Comparison of ENCODE assay signal across 18 cellular contexts in genomic region chr4:725368-726234, GRCh38. TPM values are rescaled to one million over a fixed set of nuclear protein-coding genes. Genes with fewer than 3 reads are reported as not detected.
DNase-seq lines count a peak whose midpoint lies in the region; ATAC-seq and TF ChIP-seq lines count a peak whose summit lies in the region.
"Had no signal": no experiment of that assay in that cellular context is flagged by ENCODE, and none has a peak within 500 bp of the region (broad histone marks: within the 10 kb centered on the region; RNA-seq: fewer than 3 reads in every experiment).

No MANE protein-coding gene starts in this region.

- H3K27ac ChIP-seq in RWPE1 (peak overlapping the region; percentile 25; the same call in 1 of the 2 replicates), Karpas-422 (ENCODE audit: low read length) (no peak overlapping the region)

- no peak overlapping the region for H3K4me3 ChIP-seq in Karpas-422 (ENCODE audit: low read length)
- H3K4me3 ChIP-seq: uterus had no signal

- no peak overlapping the region for H2AFZ ChIP-seq in Karpas-422 (ENCODE audit: low read length)

- H3K4me2 ChIP-seq in Karpas-422 (ENCODE audit: low read depth, low read length, poor library complexity, severe bottlenecking), result no peak overlapping the region

- H3K27me3 Mint-ChIP-seq in chondrocyte (ENCODE audit: low read depth), result no peaks in the 10 kb centered on the region
- H3K27me3 Mint-ChIP-seq: activated CD4-positive, alpha-beta memory T cell treated with anti-CD3 and anti-CD28 coated beads for 36 hours; IgD-negative memory B cell had no signal

- CTCF ChIA-PET in RWPE1 (lab: Yijun Ruan, JAX), result interaction anchor here (0.6 kb wide), 1 partner anchor 101 kb away, joined by 3 read pairs; no protein-coding TSS in a partner anchor

- peaks cover 38% of the 10 kb centered on the region for H3K4me1 Mint-ChIP-seq in chondrocyte (ENCODE audit: low read depth)
- peaks cover 41% of the 10 kb centered on the region for H3K4me1 Mint-ChIP-seq in stimulated activated effector memory CD8-positive, alpha-beta T cell treated with anti-CD3 and anti-CD28 coated beads, Interleukin-12 subunit alpha, Interleukin-12 subunit beta, amount 100 ng/mL, for 72 hours

- peaks cover 28% of the 10 kb centered on the region for H3K79me2 ChIP-seq in Karpas-422 (ENCODE audit: low read length)

- no peak overlapping the region for H3K27ac Mint-ChIP-seq in chondrocyte (ENCODE audit: unreplicated experiment)
- H3K27ac Mint-ChIP-seq in stimulated activated effector memory CD8-positive, alpha-beta T cell treated with anti-CD3 and anti-CD28 coated beads, Interleukin-12 subunit alpha, Interleukin-12 subunit beta, amount 100 ng/mL, for 72 hours, result peak overlapping the region; percentile 29
- H3K27ac Mint-ChIP-seq: activated CD4-positive, alpha-beta memory T cell treated with anti-CD3 and anti-CD28 coated beads for 36 hours had no signal

- TF ChIP-seq CTCF in RWPE1 (conservative IDR thresholded peaks at IDR 0.05; ENCODE audit: low read depth), result no peak
- no peak for TF ChIP-seq CTCF in chondrocyte (IDR thresholded peaks at IDR 0.05)

- DNase-seq in RWPE1 (ENCODE audit: low spot score) (no peak), chondrocyte (ENCODE audit: low spot score) (peak; percentile 91), myocyte (ENCODE audit: low read depth) (peak; percentile 60), mucosa of gallbladder (ENCODE audit: low spot score) (no peak), Karpas-422 (no peak)
- DNase-seq in stimulated activated effector memory CD8-positive, alpha-beta T cell treated with anti-CD3 and anti-CD28 coated beads, Interleukin-12 subunit alpha, Interleukin-12 subunit beta, amount 100 ng/mL, for 72 hours (ENCODE audit: low spot score in 2 of 2), result no peak
- DNase-seq: activated CD4-positive, alpha-beta memory T cell treated with anti-CD3 and anti-CD28 coated beads for 36 hours; activated naive CD4-positive, alpha-beta T cell; Calu3; EL; HCEC 1CT; natural killer cell; NCI-H1930; NCI-H510A; stimulated activated naive CD4-positive, alpha-beta T cell treated with Interleukin-2 at 50 U/mL for 16 hours; uterus had no signal

- no peaks in the 10 kb centered on the region for H3K27me3 ChIP-seq in Karpas-422 (ENCODE audit: low read length)
- H3K27me3 ChIP-seq: uterus had no signal

- no peaks in the 10 kb centered on the region; the same call in 1 of the 2 replicates for H3K36me3 ChIP-seq in Karpas-422 (ENCODE audit: insufficient read depth, low read length)
- H3K36me3 ChIP-seq: uterus had no signal

- no peak overlapping the region for H3K9ac ChIP-seq in Karpas-422 (ENCODE audit: low read length)

- H3K9me3 Mint-ChIP-seq in chondrocyte (ENCODE audit: low read depth), result no peaks in the 10 kb centered on the region
- H3K9me3 Mint-ChIP-seq in stimulated activated effector memory CD8-positive, alpha-beta T cell treated with anti-CD3 and anti-CD28 coated beads, Interleukin-12 subunit alpha, Interleukin-12 subunit beta, amount 100 ng/mL, for 72 hours, result no peaks in the 10 kb centered on the region
- H3K9me3 Mint-ChIP-seq: activated CD4-positive, alpha-beta memory T cell treated with anti-CD3 and anti-CD28 coated beads for 36 hours; IgD-negative memory B cell; natural killer cell had no signal

- no peaks in the 10 kb centered on the region for H3K4me1 ChIP-seq in Karpas-422 (ENCODE audit: low read length)

- no peak for ATAC-seq in stimulated activated effector memory CD8-positive, alpha-beta T cell treated with anti-CD3 and anti-CD28 coated beads, Interleukin-12 subunit alpha, Interleukin-12 subunit beta, amount 100 ng/mL, for 72 hours
- no peak for ATAC-seq in GM18868 (IDR thresholded peaks at IDR 0.05; ENCODE audit: unreplicated experiment)
- ATAC-seq: natural killer cell had no signal

- POLR2A ChIA-PET in RWPE1 (lab: Yijun Ruan, JAX; ENCODE audit: low non-redundant PET), result no interaction called here

- H3K9me2 ChIP-seq in Karpas-422 (replicated peaks; ENCODE audit: insufficient read depth, low read length), result no peaks in the 10 kb centered on the region

- H3K4me3 Mint-ChIP-seq in chondrocyte (ENCODE audit: unreplicated experiment), result no peak overlapping the region
- no peak overlapping the region for H3K4me3 Mint-ChIP-seq in stimulated activated effector memory CD8-positive, alpha-beta T cell treated with anti-CD3 and anti-CD28 coated beads, Interleukin-12 subunit alpha, Interleukin-12 subunit beta, amount 100 ng/mL, for 72 hours
- H3K4me3 Mint-ChIP-seq: activated CD4-positive, alpha-beta memory T cell treated with anti-CD3 and anti-CD28 coated beads for 36 hours; IgD-negative memory B cell; natural killer cell had no signal

- no peaks in the 10 kb centered on the region for H3K9me3 ChIP-seq in Karpas-422 (ENCODE audit: low read length)
- H3K9me3 ChIP-seq: uterus had no signal

- peaks cover 10% of the 10 kb centered on the region for H3K36me3 Mint-ChIP-seq in chondrocyte (ENCODE audit: low read depth)
- H3K36me3 Mint-ChIP-seq in stimulated activated effector memory CD8-positive, alpha-beta T cell treated with anti-CD3 and anti-CD28 coated beads, Interleukin-12 subunit alpha, Interleukin-12 subunit beta, amount 100 ng/mL, for 72 hours, result peaks cover 17% of the 10 kb centered on the region
- H3K36me3 Mint-ChIP-seq: natural killer cell had no signal

- no peaks in the 10 kb centered on the region for H4K20me1 ChIP-seq in Karpas-422 (ENCODE audit: insufficient read depth, low read depth, low read length)

RNA-seq across cellular contexts. Expression of gene PCGF3, which starts 20.0 kb away (rescaled TPM):
- total RNA-seq in chondrocyte (54.1 to 60.8 TPM (median 55.4 TPM) in 3 replicates), myocyte (79.0 and 93.6 TPM in 2 replicates), mucosa of gallbladder (60.6 TPM)
- 57.5 TPM for polyA plus RNA-seq in myocyte (2012)
- 18.0 and 18.7 TPM in 2 replicates for total RNA-seq in Karpas-422 (2014; rRNA removed; shearing (Covaris generic); ENCODE audit: low replicate concordance)

RNA-seq across cellular contexts. Expression of gene SLC49A3, which starts 36.6 kb away (rescaled TPM):
- total RNA-seq in chondrocyte, result 0.85 to 1.3 TPM (median 0.89 TPM) in 3 replicates
- 0.10 TPM in 1 of 2 replicates, not detected in the other for total RNA-seq in myocyte
- 0.91 TPM for polyA plus RNA-seq in myocyte (2012)
- 13.9 TPM for total RNA-seq in mucosa of gallbladder
- total RNA-seq in Karpas-422 (2014; rRNA removed; shearing (Covaris generic); ENCODE audit: low replicate concordance), result not detected in 2 replicates

RNA-seq across cellular contexts. Expression of gene MYL5, which starts 51.3 kb away (rescaled TPM):
- 22.8 to 26.5 TPM (median 25.6 TPM) in 3 replicates for total RNA-seq in chondrocyte
- total RNA-seq in myocyte, result 510 and 575 TPM in 2 replicates
- polyA plus RNA-seq in myocyte (2012), result 90.4 TPM
- 17.8 TPM for total RNA-seq in mucosa of gallbladder
- 50.5 and 72.2 TPM in 2 replicates for total RNA-seq in Karpas-422 (2014; rRNA removed; shearing (Covaris generic); ENCODE audit: low replicate concordance)

RNA-seq across cellular contexts. Expression of gene ATP5ME, which starts 51.5 kb away (rescaled TPM):
- 240 to 279 TPM (median 256 TPM) in 3 replicates for total RNA-seq in chondrocyte
- 69.9 and 197 TPM in 2 replicates for total RNA-seq in myocyte
- 842 TPM for polyA plus RNA-seq in myocyte (2012)
- total RNA-seq in mucosa of gallbladder, result 252 TPM
- total RNA-seq in Karpas-422 (2014; rRNA removed; shearing (Covaris generic); ENCODE audit: low replicate concordance), result 334 and 357 TPM in 2 replicates

Comparison
In these comparisons a context has a peak if more than half of its experiments do, and no peak if none do; other contexts are left out.
1. DNase-seq: peak in chondrocyte (single experiment) and myocyte (single experiment); none in RWPE1 (single experiment), stimulated activated effector memory CD8-positive, alpha-beta T cell treated with anti-CD3 and anti-CD28 coated beads, Interleukin-12 subunit alpha, Interleukin-12 subunit beta, amount 100 ng/mL, for 72 hours (0 of 2), mucosa of gallbladder (single experiment) and Karpas-422 (single experiment).